Comparison of ENCODE assay signal across 35 cellular contexts in the genomic region with DNA sequence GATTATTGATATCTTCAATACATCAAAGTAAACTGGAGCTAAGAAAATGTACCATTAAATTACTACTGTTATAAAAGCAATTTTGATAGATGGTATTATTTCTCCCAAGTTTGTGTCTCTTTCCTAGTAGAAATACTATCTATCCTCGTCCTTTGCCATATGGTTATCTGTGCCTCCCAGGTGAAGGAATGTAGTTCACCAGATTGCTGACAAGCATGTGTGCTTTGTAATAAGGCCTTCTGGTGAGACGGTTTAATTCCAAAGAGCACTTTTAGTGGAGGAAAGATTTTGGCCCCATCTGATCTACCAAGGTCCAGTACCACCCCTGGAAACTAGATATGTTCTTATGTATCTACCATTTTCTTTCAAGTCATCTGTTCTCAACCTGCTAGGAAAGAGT.
"Had no signal": no experiment of that assay in that cellular context is flagged by ENCODE, and none has a peak within 500 bp of the region (broad histone marks: within the 10 kb centered on the region; RNA-seq: fewer than 3 reads in every experiment).

No MANE protein-coding gene starts in this region.

- H3K9me3 Mint-ChIP-seq: activated B cell treated with CpG ODN at 0.5 μM for 24 hours; activated CD4-positive, alpha-beta memory T cell treated with anti-CD3 and anti-CD28 coated beads for 36 hours; activated naive CD4-positive, alpha-beta T cell treated with anti-CD3 and anti-CD28 coated beads for 36 hours; activated naive CD4-positive, alpha-beta T cell treated with anti-CD3 and anti-CD28 coated beads, Interleukin-2, amount 50 U/mL, for 72 hours; activated naive CD8-positive, alpha-beta T cell treated with anti-CD3 and anti-CD28 coated beads, Interleukin-2, amount 50 U/mL, for 24 hours; activated T-cell treated with anti-CD3 and anti-CD28 coated beads, Interleukin-2, amount 50 U/mL, for 4 hours; activated T-helper 1 cell treated with anti-CD3 and anti-CD28 coated beads, Interleukin-12 subunit alpha, Interleukin-12 subunit beta, Interleukin-2, Interleukin-4 antibody, amounts not matched to agents 30 ng/mL and 10 ng/mL and 1 ng/mL, durations not matched to agents 14 hours and 24 hours and 36 hours had no signal

- H3K4me3 ChIP-seq: PC-9 had no signal

- ATAC-seq: activated naive CD4-positive, alpha-beta T cell treated with anti-CD3 and anti-CD28 coated beads, Interleukin-2, amount 50 U/mL, for 72 hours; activated naive CD8-positive, alpha-beta T cell treated with anti-CD3 and anti-CD28 coated beads, Interleukin-2, amount 50 U/mL, for 24 hours; activated T-cell treated with anti-CD3 and anti-CD28 coated beads, Interleukin-2, amount 50 U/mL, for 4 hours had no signal

- H3K4me3 Mint-ChIP-seq: activated CD4-positive, alpha-beta memory T cell treated with anti-CD3 and anti-CD28 coated beads for 36 hours; activated naive CD4-positive, alpha-beta T cell treated with anti-CD3 and anti-CD28 coated beads for 36 hours; activated naive CD8-positive, alpha-beta T cell treated with anti-CD3 and anti-CD28 coated beads, Interleukin-2, amount 50 U/mL, for 24 hours; activated T-cell treated with anti-CD3 and anti-CD28 coated beads, Interleukin-2, amount 50 U/mL, for 4 hours; activated T-helper 1 cell treated with anti-CD3 and anti-CD28 coated beads, Interleukin-12 subunit alpha, Interleukin-12 subunit beta, Interleukin-2, Interleukin-4 antibody, amounts not matched to agents 30 ng/mL and 10 ng/mL and 1 ng/mL, durations not matched to agents 14 hours and 24 hours and 36 hours; brain had no signal

- H3K27me3 Mint-ChIP-seq: activated B cell treated with CpG ODN at 0.5 μM for 24 hours; activated CD4-positive, alpha-beta memory T cell treated with anti-CD3 and anti-CD28 coated beads for 36 hours had no signal

- H3K27ac Mint-ChIP-seq: activated CD4-positive, alpha-beta memory T cell treated with anti-CD3 and anti-CD28 coated beads for 36 hours; activated naive CD4-positive, alpha-beta T cell treated with anti-CD3 and anti-CD28 coated beads for 36 hours; activated naive CD4-positive, alpha-beta T cell treated with anti-CD3 and anti-CD28 coated beads, Interleukin-2, amount 50 U/mL, for 72 hours; activated naive CD8-positive, alpha-beta T cell treated with anti-CD3 and anti-CD28 coated beads, Interleukin-2, amount 50 U/mL, for 24 hours; activated T-helper 1 cell treated with anti-CD3 and anti-CD28 coated beads, Interleukin-12 subunit alpha, Interleukin-12 subunit beta, Interleukin-2, Interleukin-4 antibody, amounts not matched to agents 30 ng/mL and 10 ng/mL and 1 ng/mL, durations not matched to agents 14 hours and 24 hours and 36 hours; brain had no signal

- H2AFZ ChIP-seq: PC-9 had no signal

- DNase-seq: activated B cell treated with CpG ODN at 0.5 μM for 24 hours; activated CD4-positive, alpha-beta memory T cell treated with anti-CD3 and anti-CD28 coated beads for 36 hours; activated CD4-positive, alpha-beta T cell treated with anti-CD3 and anti-CD28 coated beads for 4 hours; activated CD4-positive, alpha-beta T cell treated with anti-CD3 and anti-CD28 coated beads, Interleukin-2, amount 50 U/mL, for 1 hour; activated CD4-positive, CD25-positive, alpha-beta regulatory T cell treated with anti-CD3 and anti-CD28 coated beads, Interleukin-2, amount 50 U/mL, for 72 hours; activated CD8-positive, alpha-beta memory T cell treated with anti-CD3 and anti-CD28 coated beads, Interleukin-2, amount 50 U/mL, for 4 hours; activated gamma-delta T cell treated with Interleukin-2 at 50 U/mL for 16 hours; activated naive CD4-positive, alpha-beta T cell treated with anti-CD3 and anti-CD28 coated beads for 36 hours; activated naive CD8-positive, alpha-beta T cell treated with anti-CD3 and anti-CD28 coated beads, Interleukin-2, amount 50 U/mL, for 24 hours; activated T-cell treated with anti-CD3 and anti-CD28 coated beads for 4 hours; activated T-cell treated with anti-CD3 and anti-CD28 coated beads, Interleukin-2, amount 50 U/mL, for 4 hours; anterior cingulate cortex; NCI-H1092 treated with DMSO at 0.1 percent for 48 hours; NCI-H1417; NCI-H146; NCI-H187; NCI-H2029 treated with DMSO at 0.1 percent for 48 hours; NCI-H2107; NCI-H226; NCI-H524 treated with DMSO at 0.1 percent for 48 hours; NCI-H748 treated with DMSO at 0.1 percent for 48 hours; NK-92 treated with Interleukin-12 subunit alpha and Interleukin-12 subunit beta, amount 100 ng/mL, for 24 hours; PC-9; Right ventricle myocardium superior; SW 1271; T-helper 1 cell; T-helper 2 cell; T-helper 9 cell had no signal

- H3K4me2 ChIP-seq: KMS-11, PC-9 had no signal

- H3K36me3 Mint-ChIP-seq: activated CD4-positive, alpha-beta memory T cell treated with anti-CD3 and anti-CD28 coated beads for 36 hours; activated naive CD4-positive, alpha-beta T cell treated with anti-CD3 and anti-CD28 coated beads, Interleukin-2, amount 50 U/mL, for 72 hours; brain had no signal

- H3K27ac ChIP-seq: KMS-11, PC-9, VCaP had no signal

- FAIRE-seq: bronchial epithelial cell, RCC 7860 had no signal

- H3K9ac ChIP-seq: KMS-11 had no signal
